Comparison of ENCODE assay signal across 8 cellular contexts in the genomic region with DNA sequence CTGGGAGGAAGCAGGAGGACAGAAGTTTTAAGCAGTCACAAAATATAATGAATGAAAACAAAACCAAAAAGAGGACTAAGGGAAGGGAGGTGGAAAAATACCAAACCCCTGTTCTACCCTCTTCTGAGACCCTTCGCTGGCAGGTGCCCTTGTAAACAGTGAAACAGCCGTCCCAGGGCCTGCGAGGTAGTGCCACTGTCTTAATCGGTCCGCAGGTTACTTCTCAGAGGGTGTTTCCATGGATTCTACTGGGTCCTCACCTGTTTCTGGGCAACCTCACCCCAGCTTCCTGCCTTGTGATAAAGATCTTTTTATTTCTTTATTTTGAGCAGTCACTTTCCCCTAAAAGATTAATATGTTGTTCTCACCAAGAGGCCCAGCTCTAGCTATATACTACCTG.
DNase-seq lines count a peak whose midpoint lies in the region; ATAC-seq, FAIRE-seq and TF ChIP-seq lines count a peak whose summit lies in the region.

No MANE protein-coding gene starts in this region.

- no peak overlapping the region for H2AK5ac ChIP-seq in neuronal stem cell (ENCODE audit: low read depth, low read length)

- peak overlapping the region; percentile 41 for H3K27ac ChIP-seq in HUES48 (ENCODE audit: low read depth, low read length)
- peak overlapping the region; percentile 93 for H3K27ac ChIP-seq in astrocyte (ENCODE audit: low read depth, low read length)
- no peak overlapping the region for H3K27ac ChIP-seq in neuronal stem cell (replicated peaks; ENCODE audit: low read length)

- no peak overlapping the region for H3K14ac ChIP-seq in neuronal stem cell (ENCODE audit: low read length)

- H3K4me2 ChIP-seq in astrocyte (ENCODE audit: low read length) (peak overlapping the region; percentile 93), neuronal stem cell (ENCODE audit: insufficient read depth, low read length, poor library complexity, severe bottlenecking) (no peak overlapping the region)

- H3K4me3 ChIP-seq in HUES48 (ENCODE audit: low read depth, low read length) (no peak overlapping the region), astrocyte (ENCODE audit: insufficient read depth, low read depth, low read length) (no peak overlapping the region), neuronal stem cell (ENCODE audit: low read length in 2 of 2) (no peak overlapping the region)

- no CpG with 5 or more reads among the region's 5 CpGs for WGBS in neuronal stem cell (ENCODE audit: extremely low coverage in 2 of 2, insufficient read length in 2 of 2, insufficient replicate concordance in 1 of 2), 2 donors

- CTCF ChIA-PET in Calu3 (lab: Charles Lee) = interaction anchor here (1.0 to 1.3 kb wide), 5 partner anchors 9 to 132 kb away, joined by 3 to 10 read pairs (median 5); no protein-coding TSS in a partner anchor

- H3K18ac ChIP-seq in neuronal stem cell (ENCODE audit: low read length) = no peak overlapping the region

- DNase-seq in Calu3 (no peak), astrocyte (ENCODE audit: low read depth) (no peak), neuronal stem cell (ENCODE audit: low spot score) (no peak), AG08395 (ENCODE audit: low spot score) (no peak), NCI-H2107 treated with DMSO at 0.1 percent for 48 hours (lab: John Stamatoyannopoulos, UW; ENCODE audit: unreplicated experiment) (no peak), NCI-H1092 treated with DMSO at 0.1 percent for 48 hours (lab: John Stamatoyannopoulos, UW) (no peak)

- no peak overlapping the region for H2BK5ac ChIP-seq in neuronal stem cell (ENCODE audit: low read length)

- no peak for ATAC-seq in GM21367 (IDR thresholded peaks at IDR 0.05; ENCODE audit: unreplicated experiment)

- H3K9me3 ChIP-seq in HUES48 (ENCODE audit: control insufficient read depth, insufficient read depth, low read length) (peaks cover 1% of the 10 kb centered on the region; the same call in 1 of the 2 replicates), astrocyte (ENCODE audit: insufficient read depth, low read depth, low read length) (no peaks in the 10 kb centered on the region), neuronal stem cell (replicated peaks in 1 of 2; ENCODE audit: control insufficient read depth in 2 of 2, insufficient read depth in 1 of 2, low read depth in 1 of 2, low read length in 2 of 2) (peaks cover 1 to 4% of the 10 kb centered on the region in 2 donors)

- no peak overlapping the region for H2BK12ac ChIP-seq in neuronal stem cell (ENCODE audit: low read length)

- H3K36me3 Mint-ChIP-seq in Calu3 (ENCODE audit: insufficient read depth, unreplicated experiment) = peaks cover 36% of the 10 kb centered on the region
- H3K36me3 Mint-ChIP-seq in astrocyte (ENCODE audit: low read depth, unreplicated experiment) = peaks cover 3% of the 10 kb centered on the region

- H4K20me1 ChIP-seq in astrocyte (ENCODE audit: insufficient read depth, low read length) = no peaks in the 10 kb centered on the region

- peak overlapping the region; percentile 81 for H3K27ac Mint-ChIP-seq in Calu3 (ENCODE audit: unreplicated experiment)
- peak overlapping the region; percentile 100 for H3K27ac Mint-ChIP-seq in astrocyte (ENCODE audit: unreplicated experiment)

- TF ChIP-seq CTCF in Calu3 (IDR thresholded peaks at IDR 0.05; ENCODE audit: unreplicated experiment) = no peak
- TF ChIP-seq CTCF in astrocyte (IDR thresholded peaks at IDR 0.05; ENCODE audit: insufficient read depth, low read depth, low read length) = no peak

- H3K36me3 ChIP-seq in HUES48 (ENCODE audit: control insufficient read depth, insufficient read depth, low read length) (no peaks in the 10 kb centered on the region), astrocyte (ENCODE audit: insufficient read depth, low read length) (no peaks in the 10 kb centered on the region), neuronal stem cell (replicated peaks in 1 of 2; ENCODE audit: control insufficient read depth in 2 of 2, insufficient read depth in 2 of 2, low read length in 2 of 2) (no peaks in the 10 kb centered on the region)

- no peak overlapping the region for H3K23ac ChIP-seq in neuronal stem cell (ENCODE audit: low read depth, low read length, poor library complexity)

- no peak overlapping the region for H4K91ac ChIP-seq in neuronal stem cell (ENCODE audit: low read depth, low read length, poor library complexity)

- no peak overlapping the region for H2BK120ac ChIP-seq in neuronal stem cell (ENCODE audit: low read depth, low read length)

- peaks cover 16% of the 10 kb centered on the region for H3K4me1 ChIP-seq in HUES48 (ENCODE audit: control insufficient read depth, insufficient read depth, low read length)
- peaks cover 37% of the 10 kb centered on the region for H3K4me1 ChIP-seq in astrocyte (ENCODE audit: insufficient read depth, low read length)
- peaks cover 3 to 10% of the 10 kb centered on the region in 2 donors for H3K4me1 ChIP-seq in neuronal stem cell (ENCODE audit: control insufficient read depth in 2 of 2, insufficient read depth in 1 of 2, low read depth in 1 of 2, low read length in 2 of 2)

- H3K27me3 ChIP-seq in HUES48 (ENCODE audit: control insufficient read depth, insufficient read depth, low read length) (peaks cover 37% of the 10 kb centered on the region), astrocyte (ENCODE audit: insufficient read depth, low read length) (no peaks in the 10 kb centered on the region), neuronal stem cell (ENCODE audit: control insufficient read depth in 3 of 3, insufficient read depth in 3 of 3, low read depth in 1 of 3, low read length in 3 of 3) (no peaks in the 10 kb centered on the region)

- BruUV-seq in Calu3 (replicated peaks; lab: Mats Ljungman, UMichigan) = no TSS peak

- intact Hi-C loops in Calu3 (cut with micrococcal nuclease; ENCODE audit: unreplicated experiment) = loop anchor here (1.0 kb wide), 2 partner anchors 8 to 27 kb away; no protein-coding TSS in a partner anchor

- H4K8ac ChIP-seq in neuronal stem cell (ENCODE audit: low read depth, low read length) = no peak overlapping the region

- no peaks in the 10 kb centered on the region for H3K27me3 Mint-ChIP-seq in Calu3 (ENCODE audit: unreplicated experiment)
- H3K27me3 Mint-ChIP-seq in astrocyte (ENCODE audit: low read depth, unreplicated experiment) = peaks cover 2% of the 10 kb centered on the region

- no peak overlapping the region for H3K4ac ChIP-seq in neuronal stem cell (ENCODE audit: low read length)

- H3K4me1 Mint-ChIP-seq in Calu3 (ENCODE audit: low read depth, unreplicated experiment) (peaks cover 47% of the 10 kb centered on the region), astrocyte (ENCODE audit: low read depth, unreplicated experiment) (peaks cover 29% of the 10 kb centered on the region)

- peaks cover 2% of the 10 kb centered on the region for H3K9me3 Mint-ChIP-seq in Calu3 (ENCODE audit: low read depth, unreplicated experiment)
- H3K9me3 Mint-ChIP-seq in astrocyte (ENCODE audit: unreplicated experiment) = peaks cover 10% of the 10 kb centered on the region

- H3K79me2 ChIP-seq in astrocyte (ENCODE audit: insufficient read depth, low read length) = no peaks in the 10 kb centered on the region

- H2AFZ ChIP-seq in astrocyte (ENCODE audit: low read depth, low read length) (peak overlapping the region; percentile 1), neuronal stem cell (ENCODE audit: low read length) (peak overlapping the region; percentile 86)

- no peaks in the 10 kb centered on the region for H3K79me1 ChIP-seq in neuronal stem cell (ENCODE audit: low read depth, low read length)

- H3K4me3 Mint-ChIP-seq in Calu3 (ENCODE audit: low read depth, unreplicated experiment) = peak overlapping the region; percentile 54
- peak overlapping the region; percentile 82 for H3K4me3 Mint-ChIP-seq in astrocyte (ENCODE audit: unreplicated experiment)

- H3K9ac ChIP-seq in HUES48 (ENCODE audit: low read depth, low read length) (no peak overlapping the region), astrocyte (ENCODE audit: low read length) (peak overlapping the region; percentile 75), neuronal stem cell (ENCODE audit: low read depth, low read length, poor library complexity) (no peak overlapping the region)

- no peak for FAIRE-seq in astrocyte (lab: Jason Lieb, UNC)

- H2BK15ac ChIP-seq in neuronal stem cell (ENCODE audit: low read length) = no peak overlapping the region
